In the genomic region with DNA sequence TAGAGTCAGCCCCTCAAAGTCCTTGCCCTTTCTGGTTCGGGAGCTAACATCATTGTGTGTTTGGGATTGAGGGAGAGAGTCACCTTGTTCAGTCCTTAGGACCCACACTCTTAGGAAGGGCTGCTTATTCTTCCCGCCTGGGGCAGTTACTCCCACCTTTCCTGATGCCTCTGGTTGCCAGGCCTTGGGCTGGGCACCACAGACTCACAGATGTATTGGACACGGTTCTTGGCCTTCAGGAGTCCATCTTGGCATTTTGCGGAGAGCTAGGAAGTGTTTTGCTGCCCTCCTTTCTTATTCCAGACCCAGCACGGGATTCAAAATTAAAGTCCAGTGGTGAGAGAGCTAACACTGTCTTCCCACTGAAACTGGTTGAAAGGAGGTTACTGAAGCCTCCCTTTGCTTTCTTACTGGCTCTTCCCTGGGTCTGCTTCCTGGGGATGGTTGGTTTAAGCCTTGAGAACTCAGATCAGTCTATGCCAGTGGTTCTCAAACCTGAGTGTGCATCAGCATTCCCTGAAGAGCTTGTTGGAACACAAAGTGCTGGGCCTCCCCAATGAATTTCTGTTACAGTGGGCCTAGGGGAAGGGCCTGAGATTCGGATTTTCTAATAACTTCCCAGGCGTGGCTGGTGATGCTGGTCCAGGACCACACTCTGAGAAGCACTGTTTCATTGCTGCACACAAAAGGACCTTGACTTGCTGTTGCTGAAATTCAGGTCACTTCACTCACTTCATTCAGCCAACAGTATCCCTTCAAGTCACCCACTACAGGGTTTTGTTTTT, we compare ENCODE assay signal across 1 cellular context.
TF ChIP-seq lines count a peak whose summit lies in the region.

No MANE protein-coding gene starts in this region.

TF ChIP-seq in IMR-90, 13 proteins besides CTCF, POLR2A, EP300 and RAD21:
- no peak for TF ChIP-seq BHLHE40 (IDR thresholded peaks at IDR 0.05; ENCODE audit: low read depth, low read length)
- TF ChIP-seq SMC3 (IDR thresholded peaks at IDR 0.05; ENCODE audit: low read depth, low read length), result no peak
- TF ChIP-seq MXI1 (IDR thresholded peaks at IDR 0.05; ENCODE audit: borderline replicate concordance, low read depth, low read length), result no peak
- TF ChIP-seq, protein P1, sequence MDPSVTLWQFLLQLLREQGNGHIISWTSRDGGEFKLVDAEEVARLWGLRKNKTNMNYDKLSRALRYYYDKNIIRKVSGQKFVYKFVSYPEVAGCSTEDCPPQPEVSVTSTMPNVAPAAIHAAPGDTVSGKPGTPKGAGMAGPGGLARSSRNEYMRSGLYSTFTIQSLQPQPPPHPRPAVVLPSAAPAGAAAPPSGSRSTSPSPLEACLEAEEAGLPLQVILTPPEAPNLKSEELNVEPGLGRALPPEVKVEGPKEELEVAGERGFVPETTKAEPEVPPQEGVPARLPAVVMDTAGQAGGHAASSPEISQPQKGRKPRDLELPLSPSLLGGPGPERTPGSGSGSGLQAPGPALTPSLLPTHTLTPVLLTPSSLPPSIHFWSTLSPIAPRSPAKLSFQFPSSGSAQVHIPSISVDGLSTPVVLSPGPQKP (IDR thresholded peaks at IDR 0.05; ENCODE audit: borderline replicate concordance, low read depth, low read length), result no peak
- TF ChIP-seq CHD1 (IDR thresholded peaks at IDR 0.05; ENCODE audit: low read depth, low read length), result no peak
- TF ChIP-seq FOS (IDR thresholded peaks at IDR 0.05; ENCODE audit: low read depth, low read length), result no peak
- no peak for TF ChIP-seq RCOR1 (IDR thresholded peaks at IDR 0.05; ENCODE audit: insufficient replicate concordance, low read length)
- TF ChIP-seq MAFK (IDR thresholded peaks at IDR 0.05; ENCODE audit: low read depth, low read length), result no peak
- no peak for TF ChIP-seq NFE2L2 (IDR thresholded peaks at IDR 0.05; ENCODE audit: low read depth, low read length)
- TF ChIP-seq RFX5 (IDR thresholded peaks at IDR 0.05; ENCODE audit: low read depth, low read length), result no peak
- no peak for TF ChIP-seq MAZ (IDR thresholded peaks at IDR 0.05; ENCODE audit: borderline replicate concordance, low read depth, low read length)
- no peak for TF ChIP-seq CEBPB (IDR thresholded peaks at IDR 0.05; ENCODE audit: low read depth, low read length)
- TF ChIP-seq, protein P2, sequence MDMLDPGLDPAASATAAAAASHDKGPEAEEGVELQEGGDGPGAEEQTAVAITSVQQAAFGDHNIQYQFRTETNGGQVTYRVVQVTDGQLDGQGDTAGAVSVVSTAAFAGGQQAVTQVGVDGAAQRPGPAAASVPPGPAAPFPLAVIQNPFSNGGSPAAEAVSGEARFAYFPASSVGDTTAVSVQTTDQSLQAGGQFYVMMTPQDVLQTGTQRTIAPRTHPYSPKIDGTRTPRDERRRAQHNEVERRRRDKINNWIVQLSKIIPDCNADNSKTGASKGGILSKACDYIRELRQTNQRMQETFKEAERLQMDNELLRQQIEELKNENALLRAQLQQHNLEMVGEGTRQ (IDR thresholded peaks at IDR 0.05; ENCODE audit: low read depth, low read length), result no peak
